8 cellular contexts compared by ENCODE assay signal in the genomic region with DNA sequence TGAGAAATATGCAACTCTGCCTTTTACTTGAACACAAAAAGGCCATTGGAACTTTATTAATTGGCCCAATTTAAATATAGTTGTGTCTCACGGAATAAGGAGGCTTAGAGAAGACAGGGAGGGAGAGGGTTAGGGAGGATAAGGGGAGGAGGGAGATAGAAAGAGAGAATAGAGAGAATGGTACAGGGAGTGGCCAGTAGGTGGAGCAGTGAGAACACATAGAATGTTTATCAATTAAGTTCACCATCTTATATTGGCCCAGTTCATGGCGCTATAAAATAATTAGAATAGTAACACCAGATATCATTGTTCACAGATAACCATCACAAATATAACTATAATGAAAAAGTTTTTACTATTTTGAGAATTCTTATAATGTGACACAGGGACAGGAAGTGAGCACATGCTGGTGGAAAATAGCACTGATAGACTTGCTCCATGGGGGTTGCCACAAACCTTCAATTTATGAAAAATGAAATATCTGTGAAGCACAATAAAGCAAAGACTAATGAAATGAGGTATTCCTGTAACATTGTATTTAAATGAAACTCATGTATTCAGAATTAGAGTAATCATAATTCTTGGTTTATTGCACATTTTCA.
DNase-seq lines count a peak whose midpoint lies in the region; ATAC-seq, FAIRE-seq and TF ChIP-seq lines count a peak whose summit lies in the region.

No MANE protein-coding gene starts in this region.

- H3K4me3 ChIP-seq in HL-60 (replicated peaks; ENCODE audit: insufficient read depth, low read length), result no peak overlapping the region
- H3K4me3 ChIP-seq in endothelial cell of umbilical vein (replicated peaks in 1 of 3; ENCODE audit: insufficient read depth in 1 of 3, low read depth in 1 of 3, low read length in 3 of 3), result no peak overlapping the region
- H3K4me3 ChIP-seq in psoas muscle, result no peak overlapping the region

- no peaks in the 10 kb centered on the region for H3K36me3 ChIP-seq in endothelial cell of umbilical vein (ENCODE audit: control insufficient read depth in 2 of 2, extremely low read depth in 1 of 2, insufficient read depth in 2 of 2, low read length in 2 of 2)
- no peaks in the 10 kb centered on the region for H3K36me3 ChIP-seq in psoas muscle (ENCODE audit: insufficient read depth in 1 of 2, low read depth in 1 of 2)

- no peaks in the 10 kb centered on the region for H3K9me3 Mint-ChIP-seq in activated naive CD4-positive, alpha-beta T cell treated with anti-CD3 and anti-CD28 coated beads, Interleukin-2, amount 50 U/mL, for 72 hours

- intact Hi-C loops in endothelial cell of umbilical vein (cut with micrococcal nuclease), result no loop called here
- intact Hi-C loops in psoas muscle (cut with DNase I), result no loop called here

- peak in 1 of 2 donors; percentile 6 for DNase-seq in activated naive CD4-positive, alpha-beta T cell treated with anti-CD3 and anti-CD28 coated beads, Interleukin-2, amount 50 U/mL, for 72 hours (ENCODE audit: low spot score in 2 of 2)
- no peak for DNase-seq in activated naive CD4-positive, alpha-beta T cell treated with anti-CD3 and anti-CD28 coated beads, Interleukin-2, amount 50 U/mL, for 16 hours
- DNase-seq in HL-60 (ENCODE audit: low read depth in 1 of 2, low spot score in 1 of 2) (no peak), OCI-M1 (lab: John Stamatoyannopoulos, UW) (peak; percentile 82), endothelial cell of umbilical vein (ENCODE audit: low read depth, low spot score) (peak; percentile 6), psoas muscle (no peak), 8988T (no peak)

- no peaks in the 10 kb centered on the region for H3K9me3 ChIP-seq in endothelial cell of umbilical vein (replicated peaks; ENCODE audit: control insufficient read depth, insufficient read depth, low read length)
- H3K9me3 ChIP-seq in psoas muscle, result no peaks in the 10 kb centered on the region

- H3K9ac ChIP-seq in endothelial cell of umbilical vein (replicated peaks; ENCODE audit: extremely low read depth, insufficient read depth, low read length), result no peak overlapping the region

- H4K20me1 ChIP-seq in endothelial cell of umbilical vein (replicated peaks; ENCODE audit: control insufficient read depth, extremely low read depth, insufficient read depth, low read length), result no peaks in the 10 kb centered on the region

- 34 to 40% (median 38%) methylated on average over 2 of the region's 2 CpGs for WGBS in psoas muscle, 3 donors

- no peaks in the 10 kb centered on the region for H3K4me1 ChIP-seq in endothelial cell of umbilical vein (ENCODE audit: control insufficient read depth, extremely low read depth, insufficient read depth, low read length)
- H3K4me1 ChIP-seq in psoas muscle, result no peaks in the 10 kb centered on the region

- no peak overlapping the region for H3K27ac Mint-ChIP-seq in activated naive CD4-positive, alpha-beta T cell treated with anti-CD3 and anti-CD28 coated beads, Interleukin-2, amount 50 U/mL, for 72 hours

- H3K27ac ChIP-seq in HL-60 (replicated peaks), result no peak overlapping the region
- H3K27ac ChIP-seq in endothelial cell of umbilical vein (ENCODE audit: insufficient read depth, low read depth, low read length), result no peak overlapping the region
- H3K27ac ChIP-seq in psoas muscle, result no peak overlapping the region

- no peak overlapping the region for H2AFZ ChIP-seq in endothelial cell of umbilical vein (ENCODE audit: low read depth, low read length)

- H3K9me1 ChIP-seq in endothelial cell of umbilical vein (replicated peaks; ENCODE audit: control insufficient read depth, extremely low read depth, insufficient read depth, low read length), result no peaks in the 10 kb centered on the region

- CTCF ChIA-PET in endothelial cell of umbilical vein (lab: Charles Lee), result interaction anchor here (0.7 to 1.2 kb wide), 4 partner anchors 8 to 77 kb away, joined by 3 to 4 read pairs (median 3); no protein-coding TSS in a partner anchor

- no peak overlapping the region for H3K4me2 ChIP-seq in endothelial cell of umbilical vein (ENCODE audit: insufficient read depth, low read length)

- POLR2A ChIA-PET in endothelial cell of umbilical vein (lab: Charles Lee), result no interaction called here

- TF ChIP-seq CTCF in HL-60 (IDR thresholded peaks at IDR 0.05; ENCODE audit: insufficient read depth, low read length) (peak; percentile 26), endothelial cell of umbilical vein (IDR thresholded peaks at IDR 0.05; ENCODE audit: extremely low read depth in 1 of 2, insufficient read depth in 1 of 2, low read depth in 1 of 2, low read length in 2 of 2) (peak; percentile 16 to 20), psoas muscle (IDR thresholded peaks at IDR 0.05) (peak; percentile 39)

- no TSS peak for BruUV-seq in endothelial cell of umbilical vein (replicated peaks; lab: Mats Ljungman, UMichigan)

- no peaks in the 10 kb centered on the region for H3K36me3 Mint-ChIP-seq in activated naive CD4-positive, alpha-beta T cell treated with anti-CD3 and anti-CD28 coated beads, Interleukin-2, amount 50 U/mL, for 72 hours

- no peak for TF ChIP-seq POLR2A in endothelial cell of umbilical vein (IDR thresholded peaks at IDR 0.05; ENCODE audit: low read depth, low read length)

- H3K27me3 ChIP-seq in HL-60 (ENCODE audit: insufficient read depth, poor library complexity, severe bottlenecking) (no peaks in the 10 kb centered on the region), endothelial cell of umbilical vein (ENCODE audit: control insufficient read depth in 2 of 2, insufficient read depth in 2 of 2, low read length in 2 of 2) (no peaks in the 10 kb centered on the region), psoas muscle (ENCODE audit: insufficient read depth in 3 of 3, low read length in 2 of 3) (peaks cover 0 to 3% (median 0%) of the 10 kb centered on the region in 3 donors)

- dilution Hi-C loops in endothelial cell of umbilical vein (cut with MboI; ENCODE audit: extremely low pct_ligation_motif_present, low sequenced_read_pairs), result no loop called here

- no peak for FAIRE-seq in endothelial cell of umbilical vein (lab: Jason Lieb, UNC)

- H3K79me2 ChIP-seq in endothelial cell of umbilical vein (ENCODE audit: control insufficient read depth, insufficient read depth, low read length), result no peaks in the 10 kb centered on the region

- peak; percentile 51 to 57 for ATAC-seq in activated naive CD4-positive, alpha-beta T cell treated with anti-CD3 and anti-CD28 coated beads, Interleukin-2, amount 50 U/mL, for 72 hours
- ATAC-seq in GM21619 (IDR thresholded peaks at IDR 0.05; ENCODE audit: unreplicated experiment), result peak; percentile 97
- no peak for ATAC-seq in psoas muscle

TF ChIP-seq in endothelial cell of umbilical vein, 7 proteins besides CTCF, POLR2A, EP300 and RAD21:
- no peak for TF ChIP-seq EZH2 (IDR thresholded peaks at IDR 0.05; ENCODE audit: borderline replicate concordance, low read depth, low read length, severe bottlenecking)
- TF ChIP-seq, protein P1, sequence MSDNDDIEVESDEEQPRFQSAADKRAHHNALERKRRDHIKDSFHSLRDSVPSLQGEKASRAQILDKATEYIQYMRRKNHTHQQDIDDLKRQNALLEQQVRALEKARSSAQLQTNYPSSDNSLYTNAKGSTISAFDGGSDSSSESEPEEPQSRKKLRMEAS (IDR thresholded peaks at IDR 0.05; ENCODE audit: insufficient read depth, insufficient read length), result no peak
- no peak for TF ChIP-seq JUN (IDR thresholded peaks at IDR 0.05; ENCODE audit: borderline replicate concordance, insufficient read depth, insufficient read length, low read depth)
- TF ChIP-seq FOS (IDR thresholded peaks at IDR 0.05; ENCODE audit: borderline replicate concordance, insufficient read depth, low read length), result no peak
- TF ChIP-seq GATA2 (IDR thresholded peaks at IDR 0.05; ENCODE audit: insufficient read depth, insufficient read length, low read depth, low read length), result no peak
- no peak for TF ChIP-seq MYC (IDR thresholded peaks at IDR 0.05; ENCODE audit: low read depth, low read length)
- no peak for TF ChIP-seq POLR2AphosphoS5 (IDR thresholded peaks at IDR 0.05; ENCODE audit: insufficient read depth, low read depth, low read length)
TF ChIP-seq in endothelial cell of umbilical vein: peak in this region for 0.

Comparison
In these comparisons a context has a peak if more than half of its experiments do, and no peak if none do; other contexts are left out.
1. ATAC-seq: peak in activated naive CD4-positive, alpha-beta T cell treated with anti-CD3 and anti-CD28 coated beads, Interleukin-2, amount 50 U/mL, for 72 hours (2 of 2) and GM21619 (single experiment); none in psoas muscle (0 of 4).
2. DNase-seq: peak in OCI-M1 (single experiment) and endothelial cell of umbilical vein (single experiment); none in activated naive CD4-positive, alpha-beta T cell treated with anti-CD3 and anti-CD28 coated beads, Interleukin-2, amount 50 U/mL, for 16 hours (single experiment), HL-60 (0 of 2), psoas muscle (0 of 2) and 8988T (single experiment).
3. Peak in every context shown above with its lines, with median percentiles within 50 percentile points of each other: CTCF ChIP-seq.